1 cellular context compared by ENCODE assay signal in genomic region chr6:33171889-33172203, GRCh38.
TF ChIP-seq lines count a peak whose summit lies in the region.

No MANE protein-coding gene starts in this region.

TF ChIP-seq in GM23338, 12 proteins besides CTCF, POLR2A, EP300 and RAD21:
- TF ChIP-seq POLR2AphosphoS5 (IDR thresholded peaks at IDR 0.05; ENCODE audit: low read depth) (no peak), ZNF114 (CRISPR knock-in tag; IDR thresholded peaks at IDR 0.05) (no peak), ETS1 (IDR thresholded peaks at IDR 0.05) (no peak), CREB1 (CRISPR knock-in tag; IDR thresholded peaks at IDR 0.05; ENCODE audit: low read depth) (no peak), EZH2phosphoT487 (IDR thresholded peaks at IDR 0.05; ENCODE audit: unreplicated experiment) (no peak), NANOG (IDR thresholded peaks at IDR 0.05; ENCODE audit: borderline replicate concordance) (no peak)
